In the genomic region with DNA sequence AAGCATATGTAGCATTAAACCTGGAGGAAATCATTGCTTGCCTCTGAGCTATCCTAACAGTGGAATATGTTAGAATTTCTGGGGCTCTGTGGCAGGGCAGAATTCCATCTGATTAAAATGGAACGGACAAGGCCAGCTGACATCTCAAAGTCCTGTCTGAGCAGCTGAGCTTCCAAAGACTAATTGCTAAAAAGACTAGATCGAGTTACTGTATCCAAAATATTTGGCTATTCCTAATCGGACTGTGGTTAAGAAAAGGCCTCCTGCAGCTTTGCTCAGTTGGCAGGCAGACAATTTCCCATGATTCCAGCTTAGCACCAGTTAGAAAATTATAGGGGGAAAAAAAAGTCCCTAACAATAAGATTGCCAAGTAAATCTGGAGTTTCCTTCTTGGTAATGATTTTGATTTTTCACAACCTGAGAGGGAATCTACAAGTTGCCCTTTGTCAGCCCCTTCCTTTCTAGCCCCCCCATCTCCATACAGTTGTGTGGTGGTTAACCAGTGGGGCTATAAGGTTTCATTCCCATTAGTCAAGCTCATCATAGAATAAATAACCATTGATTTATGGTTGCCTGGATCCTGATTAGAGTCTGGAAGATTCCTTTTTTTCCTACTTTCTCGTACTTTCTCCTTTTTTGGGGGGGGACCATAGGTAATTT, we compare ENCODE assay signal across 14 cellular contexts. TPM values are rescaled to one million over a fixed set of nuclear protein-coding genes. Genes with fewer than 3 reads are reported as not detected.
DNase-seq lines count a peak whose midpoint lies in the region; ATAC-seq and TF ChIP-seq lines count a peak whose summit lies in the region.
"Had no signal": no experiment of that assay in that cellular context is flagged by ENCODE, and none has a peak within 500 bp of the region (broad histone marks: within the 10 kb centered on the region; RNA-seq: fewer than 3 reads in every experiment).

No MANE protein-coding gene starts in this region.

- BruUV-seq in A673 (replicated peaks; lab: Mats Ljungman, UMichigan), result no TSS peak

- H4K20me1 ChIP-seq in hepatocyte (ENCODE audit: insufficient read depth, poor library complexity, severe bottlenecking), result no peaks in the 10 kb centered on the region

- H3K9me2 ChIP-seq in hepatocyte (replicated peaks; ENCODE audit: insufficient read depth), result no peaks in the 10 kb centered on the region

- H3K4me3 ChIP-seq in A673 (ENCODE audit: low read depth, low read length, poor library complexity, severe bottlenecking) (no peak overlapping the region), hepatocyte (no peak overlapping the region), aorta (ENCODE audit: low read length in 2 of 2) (no peak overlapping the region)
- H3K4me3 ChIP-seq: stomach had no signal

- CTCF ChIA-PET in A673 (lab: Charles Lee), result no interaction called here

- no peak overlapping the region for H2AFZ ChIP-seq in hepatocyte

- intact Hi-C loops in A673 (cut with micrococcal nuclease; ENCODE audit: unreplicated experiment) (no loop called here), aorta (cut with DNase I) (no loop called here)

- WGBS in hepatocyte (ENCODE audit: low lambda C conversion rate, missing lambda C conversion rate), result 65% methylated on average over 4 of the region's 4 CpGs
- 31 to 32% methylated on average over 4 of the region's 4 CpGs for WGBS in aorta, 2 donors

- H3K79me2 ChIP-seq in hepatocyte, result no peaks in the 10 kb centered on the region

- H3K36me3 ChIP-seq in A673 (ENCODE audit: insufficient read depth, low read length, poor library complexity, severe bottlenecking), result peaks cover 19% of the 10 kb centered on the region
- H3K36me3 ChIP-seq in hepatocyte (replicated peaks; ENCODE audit: insufficient read depth, low read depth), result peaks cover 3% of the 10 kb centered on the region
- H3K36me3 ChIP-seq in aorta (ENCODE audit: control insufficient read depth in 1 of 2, insufficient read depth in 2 of 2, low read length in 1 of 2), result peaks cover 15 to 16% of the 10 kb centered on the region in 2 donors

- peak; percentile 67 for DNase-seq in A673 (ENCODE audit: low spot score)
- DNase-seq in GM04503 (ENCODE audit: low read depth), result peak; percentile 56
- DNase-seq in amniotic epithelial cell (ENCODE audit: low read depth), result peak; percentile 58
- peak; percentile 9 for DNase-seq in hepatocyte (ENCODE audit: low spot score)
- no peak for DNase-seq in aorta
- DNase-seq: activated CD8-positive, alpha-beta memory T cell treated with anti-CD3 and anti-CD28 coated beads, Interleukin-2, amount 50 U/mL, for 48 hours; stimulated activated CD4-positive, alpha-beta T cell treated with anti-CD3 and anti-CD28 coated beads, Interleukin-4, amount 100 ng/mL, for 4 hours; stomach; T1000 had no signal

- no peak for TF ChIP-seq CTCF in A673 (conservative IDR thresholded peaks at IDR 0.05; ENCODE audit: low read depth, low read length)
- TF ChIP-seq CTCF in hepatocyte (IDR thresholded peaks at IDR 0.05; ENCODE audit: poor library complexity), result no peak

- no peak overlapping the region for H3K4me2 ChIP-seq in hepatocyte

- H3K27ac ChIP-seq in A673 (ENCODE audit: low read depth, low read length, poor library complexity, severe bottlenecking) (no peak overlapping the region), hepatocyte (no peak overlapping the region), aorta (ENCODE audit: low read depth in 1 of 2, low read length in 2 of 2) (no peak overlapping the region)
- H3K27ac ChIP-seq: stomach had no signal

- H3K27me3 ChIP-seq in A673 (replicated peaks; ENCODE audit: insufficient read depth, low read depth, low read length, poor library complexity) (no peaks in the 10 kb centered on the region), hepatocyte (no peaks in the 10 kb centered on the region), aorta (ENCODE audit: control insufficient read depth in 1 of 2, insufficient read depth in 2 of 2, low read length in 1 of 2) (no peaks in the 10 kb centered on the region)
- H3K27me3 ChIP-seq: stomach had no signal

- H3K9me3 ChIP-seq in A673 (ENCODE audit: low read depth, low read length, poor library complexity, severe bottlenecking) (peaks cover 6% of the 10 kb centered on the region), hepatocyte (ENCODE audit: low read depth) (no peaks in the 10 kb centered on the region), aorta (ENCODE audit: control insufficient read depth, low read length) (peaks cover 1% of the 10 kb centered on the region)

- POLR2A ChIA-PET in A673 (lab: Charles Lee; ENCODE audit: low non-redundant PET), result interaction anchor here (0.7 kb wide), 2 partner anchors 15 to 43 kb away, joined by 3 read pairs; no protein-coding TSS in a partner anchor

- H3K4me1 ChIP-seq in A673 (ENCODE audit: insufficient read depth, low read length, poor library complexity, severe bottlenecking) (no peaks in the 10 kb centered on the region), hepatocyte (ENCODE audit: insufficient read depth) (no peaks in the 10 kb centered on the region), aorta (ENCODE audit: control insufficient read depth in 1 of 2, insufficient read depth in 2 of 2, low read length in 2 of 2) (no peaks in the 10 kb centered on the region)
- H3K4me1 ChIP-seq: stomach had no signal

- ATAC-seq in GM19467 (IDR thresholded peaks at IDR 0.05; ENCODE audit: unreplicated experiment) (no peak), HG02610 (IDR thresholded peaks at IDR 0.05; ENCODE audit: unreplicated experiment) (no peak), aorta (ENCODE audit: low FRiP score) (no peak), GM21737 (IDR thresholded peaks at IDR 0.05; ENCODE audit: unreplicated experiment) (no peak)
- ATAC-seq: Panc1 had no signal

RNA-seq across cellular contexts. Expression of gene PTGR1, which starts 26.4 kb away (rescaled TPM):
- total RNA-seq in A673 (2021), result 20.9 and 29.7 TPM in 2 replicates
- 290 and 318 TPM in 2 replicates for total RNA-seq in hepatocyte
- 163 and 266 TPM in 2 replicates for polyA plus RNA-seq in hepatocyte
- total RNA-seq in aorta, result 10 to 100 TPM; 18.2 to 43.1 TPM
- polyA plus RNA-seq in aorta, result 100 to 1,000 TPM in 1 of 2 donors, 10 to 100 TPM in 1; 35.9 to 138 TPM

RNA-seq across cellular contexts. Expression of gene ZNF483, which starts 48.1 kb away (rescaled TPM):
- 3.4 and 4.4 TPM in 2 replicates for total RNA-seq in A673 (2021)
- 4.4 and 4.6 TPM in 2 replicates for total RNA-seq in hepatocyte
- 0.29 and 0.87 TPM in 2 replicates for polyA plus RNA-seq in hepatocyte
- total RNA-seq in aorta, result 10 to 100 TPM; 14.6 to 21.8 TPM
- polyA plus RNA-seq in aorta, result 1 to 10 TPM in 1 of 2 donors, not detected in 1; 1.2 TPM
- polyA plus RNA-seq: CD14-positive monocyte had no signal

RNA-seq across cellular contexts. Expression of gene DNAJC25, which starts 58.1 kb away (rescaled TPM):
- 6.1 and 6.3 TPM in 2 replicates for total RNA-seq in A673 (2021)
- total RNA-seq in hepatocyte, result 16.0 and 16.1 TPM in 2 replicates
- polyA plus RNA-seq in hepatocyte, result 14.6 and 19.8 TPM in 2 replicates
- 1 to 10 TPM; 5.6 to 6.0 TPM for total RNA-seq in aorta
- 1 to 10 TPM; 5.0 to 5.1 TPM for polyA plus RNA-seq in aorta

Comparison
In these comparisons a context has a peak if more than half of its experiments do, and no peak if none do; other contexts are left out.
1. DNase-seq: peak in A673 (single experiment), GM04503 (single experiment), amniotic epithelial cell (single experiment) and hepatocyte (single experiment); none in aorta (0 of 2).